8 cellular contexts compared by ENCODE assay signal in the genomic region with DNA sequence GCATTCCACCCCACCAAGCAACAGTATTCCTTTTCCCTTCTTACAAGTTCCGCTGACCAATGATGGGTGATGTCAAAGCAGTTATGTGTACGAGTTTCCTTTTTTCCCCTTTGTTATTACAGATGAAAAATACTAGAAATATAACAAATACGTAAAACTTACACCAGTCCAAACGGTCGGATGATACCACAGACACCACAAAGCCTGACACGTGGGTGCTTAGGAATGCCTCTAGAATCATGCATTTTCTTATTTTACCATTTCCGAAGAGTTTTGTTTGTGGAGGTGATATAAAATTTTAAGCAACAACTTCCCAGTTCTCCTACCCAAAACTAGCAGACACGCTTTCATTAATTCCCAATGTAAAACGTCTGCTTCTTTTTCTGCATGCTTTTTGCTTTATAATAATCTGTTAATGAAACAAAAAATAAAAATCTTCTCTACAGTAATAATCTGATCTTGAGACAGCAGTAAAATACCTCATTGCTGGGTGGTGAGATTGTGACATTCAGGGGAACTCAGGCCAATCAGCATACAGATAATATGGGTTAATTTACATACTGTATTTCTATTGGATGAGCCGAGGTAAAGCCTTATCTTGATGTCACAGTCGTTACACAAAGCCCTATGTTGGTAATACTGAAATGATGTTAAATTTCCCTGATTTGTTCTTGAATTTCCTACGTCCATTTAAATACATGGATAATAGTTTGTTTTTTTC.
DNase-seq lines count a peak whose midpoint lies in the region; ATAC-seq, FAIRE-seq and TF ChIP-seq lines count a peak whose summit lies in the region.
"Had no signal": no experiment of that assay in that cellular context is flagged by ENCODE, and none has a peak within 500 bp of the region (broad histone marks: within the 10 kb centered on the region; RNA-seq: fewer than 3 reads in every experiment).

No MANE protein-coding gene starts in this region.

- no peak for ATAC-seq in GM21723 (IDR thresholded peaks at IDR 0.05; ENCODE audit: unreplicated experiment)
- ATAC-seq in HG02763 (IDR thresholded peaks at IDR 0.05; ENCODE audit: unreplicated experiment) = no peak

- H3K4me1 ChIP-seq in muscle layer of duodenum (ENCODE audit: control insufficient read depth in 1 of 2, insufficient read depth in 2 of 2, low read length in 2 of 2) = peaks cover 0 to 14% of the 10 kb centered on the region in 2 donors
- H3K4me1 ChIP-seq: right lobe of liver had no signal

- no peaks in the 10 kb centered on the region for H3K27me3 ChIP-seq in muscle layer of duodenum (ENCODE audit: low read depth, low read length)

- peak overlapping the region; percentile 68 for H3K4me3 ChIP-seq in choroid plexus epithelial cell (ENCODE audit: low read depth, low read length)
- H3K4me3 ChIP-seq in muscle layer of duodenum (ENCODE audit: low read depth in 1 of 2, low read length in 2 of 2) = peak overlapping the region; percentile 4 to 42

- no peak for TF ChIP-seq CTCF in choroid plexus epithelial cell (conservative IDR thresholded peaks at IDR 0.05; ENCODE audit: low read depth, low read length)

- H3K36me3 ChIP-seq in muscle layer of duodenum (ENCODE audit: control insufficient read depth in 1 of 2, insufficient read depth in 2 of 2, low read length in 2 of 2) = no peaks in the 10 kb centered on the region
- H3K36me3 ChIP-seq: right lobe of liver had no signal

- H3K27ac ChIP-seq in muscle layer of duodenum (ENCODE audit: low read length) = no peak overlapping the region
- H3K27ac ChIP-seq: right lobe of liver had no signal

- DNase-seq in H54 (ENCODE audit: insufficient read length, low spot score) (peak; percentile 33), NCI-H748 (lab: John Stamatoyannopoulos, UW; ENCODE audit: unreplicated experiment) (peak; percentile 85), choroid plexus epithelial cell (ENCODE audit: low read depth) (peak; percentile 96)
- DNase-seq in NK-92 treated with Interleukin-12 subunit alpha and Interleukin-12 subunit beta, amount 100 ng/mL, for 24 hours (lab: John Stamatoyannopoulos, UW) = no peak

- TF ChIP-seq POLR2A in H54 (IDR thresholded peaks at IDR 0.05; ENCODE audit: low read depth, low read length) = no peak

- no peaks in the 10 kb centered on the region for H3K9me3 ChIP-seq in muscle layer of duodenum (ENCODE audit: control insufficient read depth in 1 of 2, low read length in 2 of 2)
- H3K9me3 ChIP-seq: right lobe of liver had no signal

- FAIRE-seq in H54 (lab: Jason Lieb, UNC) = peak; percentile 93
